20 cellular contexts compared by ENCODE assay signal in genomic region chr9:76697554-76697953, GRCh38.
"Had no signal": no experiment of that assay in that cellular context is flagged by ENCODE, and none has a peak within 500 bp of the region (broad histone marks: within the 10 kb centered on the region; RNA-seq: fewer than 3 reads in every experiment).

No MANE protein-coding gene starts in this region.

- H3K4me1 ChIP-seq: prostate gland, thyroid gland, upper lobe of right lung had no signal

- ATAC-seq: activated T-cell treated with anti-CD3 and anti-CD28 coated beads, Interleukin-2, amount 50 U/mL, for 4 hours; gastroesophageal sphincter; heart left ventricle; left ventricle myocardium superior; natural killer cell treated with Interleukin-12 subunit alpha and Interleukin-12 subunit beta and Interleukin-15 and Interleukin-18, amount 100 ng/mL, for 72 hours; upper lobe of right lung had no signal

- H3K27ac ChIP-seq: dorsolateral prefrontal cortex, esophagus muscularis mucosa, gastroesophageal sphincter, heart left ventricle, ovary, prostate gland, thyroid gland, upper lobe of right lung had no signal

- H3K36me3 ChIP-seq: heart left ventricle, ovary, prostate gland, thyroid gland, upper lobe of right lung had no signal

- H3K9me3 ChIP-seq: esophagus muscularis mucosa, gastroesophageal sphincter, heart left ventricle, ovary, prostate gland, thyroid gland, upper lobe of right lung had no signal

- H3K4me3 ChIP-seq: dorsolateral prefrontal cortex, esophagus muscularis mucosa, gastroesophageal sphincter, heart left ventricle, ovary, prostate gland, thyroid gland, upper lobe of right lung had no signal

- DNase-seq: activated CD8-positive, alpha-beta memory T cell treated with anti-CD3 and anti-CD28 coated beads for 24 hours; activated CD8-positive, alpha-beta memory T cell treated with anti-CD3 and anti-CD28 coated beads, Interleukin-2, amount 50 U/mL, for 48 hours; activated naive CD4-positive, alpha-beta T cell; activated naive CD8-positive, alpha-beta T cell treated with anti-CD3 and anti-CD28 coated beads for 36 hours; activated T-cell treated with anti-CD3 and anti-CD28 coated beads, Interleukin-2, amount 50 U/mL, for 4 hours; central memory CD4-positive, alpha-beta T cell; dorsolateral prefrontal cortex; heart left ventricle; left ventricle myocardium superior; mammary epithelial cell; ovary; stimulated activated CD4-positive, alpha-beta T cell treated with anti-CD3 and anti-CD28 coated beads, Interleukin-4, amount 100 ng/mL, for 24 hours; stimulated activated naive CD4-positive, alpha-beta T cell treated with Interleukin-2 at 50 U/mL for 16 hours; substantia nigra; thyroid gland; upper lobe of right lung had no signal

- H3K27me3 ChIP-seq: dorsolateral prefrontal cortex, esophagus muscularis mucosa, gastroesophageal sphincter, ovary, thyroid gland, upper lobe of right lung had no signal
